In the genomic region with DNA sequence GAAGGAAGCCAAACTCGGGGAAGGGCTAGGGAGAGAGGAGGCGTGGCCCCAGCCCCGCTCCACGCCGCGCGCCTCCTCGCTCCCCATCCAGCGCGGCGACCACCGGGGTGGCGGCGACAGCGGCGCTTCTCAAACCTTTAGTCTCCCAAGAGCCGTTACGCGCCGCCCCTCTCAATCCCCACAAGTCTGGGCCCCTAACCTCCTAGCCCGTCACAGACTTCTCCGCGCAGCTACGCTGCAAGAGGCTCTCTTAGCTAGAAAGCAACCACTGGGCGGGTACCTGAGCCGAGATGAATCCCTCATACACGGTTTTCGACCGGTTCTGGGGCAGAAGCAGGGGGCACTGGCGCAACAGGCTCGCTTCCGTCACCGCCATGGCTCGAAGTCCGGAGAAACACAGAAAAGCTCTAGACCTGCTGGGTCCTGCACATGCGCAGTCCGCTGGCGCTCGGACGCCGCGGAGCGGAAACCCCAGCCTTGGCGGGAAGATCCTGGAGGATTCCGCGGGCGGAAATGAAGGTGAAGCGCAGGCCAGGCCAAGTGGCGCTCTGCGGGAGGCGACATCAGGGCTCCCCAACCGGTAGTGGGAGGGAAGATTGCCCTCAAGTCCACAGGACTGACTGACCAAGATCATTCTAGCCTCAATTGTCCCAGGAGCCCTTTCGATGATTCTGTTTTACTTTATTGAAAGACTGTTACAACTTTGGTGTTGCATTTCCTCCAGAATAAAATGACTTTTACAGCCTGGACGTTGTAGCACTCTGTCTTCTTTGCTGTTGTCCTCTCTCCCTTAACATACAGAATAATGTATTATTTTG, we compare ENCODE assay signal across 8 cellular contexts. TPM values are rescaled to one million over a fixed set of nuclear protein-coding genes. Genes with fewer than 3 reads are reported as not detected.
DNase-seq lines count a peak whose midpoint lies in the region; ATAC-seq and TF ChIP-seq lines count a peak whose summit lies in the region.

A gene (minus strand): TSS at position 388 of the 818 bp plus-strand sequence. CDS start 12 bp downstream, at position 376.

- no peaks in the 10 kb centered on the region for H3K36me3 ChIP-seq in HUES64 (ENCODE audit: insufficient read depth, low read length)
- H3K36me3 ChIP-seq in OCI-LY3 (replicated peaks; ENCODE audit: low read depth, low read length), result no peaks in the 10 kb centered on the region

- H3K4me3 ChIP-seq in HUES64 (ENCODE audit: low read length) (peak within 1 kb of the TSS; percentile 91), OCI-LY3 (ENCODE audit: low read length) (peak within 1 kb of the TSS; percentile 92)

- H2AFZ ChIP-seq in OCI-LY3 (ENCODE audit: low read depth, low read length), result peak within 1 kb of the TSS; percentile 96

- H3K9ac ChIP-seq in HUES64 (ENCODE audit: low read depth, low read length), result peak within 1 kb of the TSS; percentile 99
- H3K9ac ChIP-seq in OCI-LY3 (ENCODE audit: low read length), result peak within 1 kb of the TSS; percentile 97

- H3K27me3 ChIP-seq in HUES64 (ENCODE audit: insufficient read depth, low read length), result no peaks in the 10 kb centered on the region
- H3K27me3 ChIP-seq in OCI-LY3 (ENCODE audit: low read depth, low read length), result no peaks in the 10 kb centered on the region

- peak; percentile 8; the same call in 1 of the 2 replicates for TF ChIP-seq CTCF in OCI-LY3 (IDR thresholded peaks at IDR 0.05; ENCODE audit: low read depth, low read length)

- 4% methylated on average over 54 of the region's 54 CpGs for WGBS in HUES64

- peak; percentile 96 for DNase-seq in DMS 273 (lab: John Stamatoyannopoulos, UW; ENCODE audit: unreplicated experiment)
- peak; percentile 93 for DNase-seq in activated CD8-positive, alpha-beta memory T cell treated with anti-CD3 and anti-CD28 coated beads, Interleukin-2, amount 50 U/mL, for 48 hours
- peak; percentile 83 for DNase-seq in epidermal melanocyte (ENCODE audit: insufficient read length, low spot score)
- peak; percentile 92 for DNase-seq in midbrain (lab: John Stamatoyannopoulos, UW)
- DNase-seq in stimulated activated CD8-positive, alpha-beta memory T cell treated with anti-CD3 and anti-CD28 coated beads, Interleukin-15, amount 100 ng/mL, for 48 hours (ENCODE audit: low read depth in 2 of 2), result peak; percentile 77 to 78

- H3K4me2 ChIP-seq in OCI-LY3 (ENCODE audit: low read length), result peak within 1 kb of the TSS; percentile 72

- peaks cover 45% of the 10 kb centered on the region for H3K79me2 ChIP-seq in OCI-LY3 (ENCODE audit: low read length)

- H3K9me3 ChIP-seq in HUES64 (ENCODE audit: insufficient read depth, low read depth, low read length) (no peaks in the 10 kb centered on the region), OCI-LY3 (ENCODE audit: insufficient read depth, low read length) (no peaks in the 10 kb centered on the region)

- peaks cover 53% of the 10 kb centered on the region for H3K4me1 ChIP-seq in HUES64 (ENCODE audit: insufficient read depth, low read length)
- peaks cover 9% of the 10 kb centered on the region for H3K4me1 ChIP-seq in OCI-LY3 (ENCODE audit: low read length)

- H3K27ac ChIP-seq in HUES64 (ENCODE audit: low read depth, low read length) (peak within 1 kb of the TSS; percentile 99), OCI-LY3 (ENCODE audit: low read length) (peak within 1 kb of the TSS; percentile 79)

- ATAC-seq in GM21515 (IDR thresholded peaks at IDR 0.05; ENCODE audit: unreplicated experiment), result peak; percentile 81

- no peaks in the 10 kb centered on the region for H4K20me1 ChIP-seq in OCI-LY3 (ENCODE audit: insufficient read depth, low read length)

RNA-seq across cellular contexts. Expression of the gene that starts here (rescaled TPM):
- polyA plus RNA-seq in HUES64 (2013, experiment 1 of 2), result 34.2 TPM
- polyA plus RNA-seq in HUES64 (2013, experiment 2 of 2), result 36.7 TPM

Comparison
In these comparisons a context has a peak if more than half of its experiments do, and no peak if none do; other contexts are left out.
1. Peak in every context shown above with its lines: DNase-seq, ATAC-seq, H3K4me3 ChIP-seq and H3K27ac ChIP-seq.